ENCODE assay signal across 17 cellular contexts in the genomic region with DNA sequence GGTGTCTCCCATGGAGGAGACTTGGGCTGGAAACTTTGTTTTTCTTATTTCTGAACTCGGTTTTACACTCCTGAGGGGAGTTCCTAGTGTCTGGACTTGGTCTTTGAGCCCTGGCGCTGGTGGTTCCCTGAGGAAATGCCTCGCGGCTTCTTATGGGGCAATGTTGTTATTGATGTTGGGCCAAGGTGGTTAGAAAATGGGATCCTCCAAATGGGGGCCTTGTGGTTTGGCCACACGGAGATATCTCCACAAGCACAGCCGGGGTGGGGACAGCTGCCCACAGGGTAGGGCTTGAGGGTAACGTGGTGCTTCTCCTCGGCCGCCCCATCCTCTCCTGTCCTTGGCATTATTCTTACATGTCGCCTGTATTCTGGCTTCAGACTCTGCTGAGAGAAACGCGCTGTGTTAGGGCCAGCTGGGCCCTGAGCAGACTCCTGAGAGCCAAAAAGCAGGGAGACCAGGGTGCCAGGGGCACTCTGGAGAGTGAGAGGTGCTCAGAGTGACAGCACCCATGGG.
DNase-seq lines count a peak whose midpoint lies in the region; ATAC-seq, FAIRE-seq and TF ChIP-seq lines count a peak whose summit lies in the region.
"Had no signal": no experiment of that assay in that cellular context is flagged by ENCODE, and none has a peak within 500 bp of the region (broad histone marks: within the 10 kb centered on the region; RNA-seq: fewer than 3 reads in every experiment).

No MANE protein-coding gene starts in this region.

- peak; percentile 19 to 28 for ATAC-seq in gastrocnemius medialis
- ATAC-seq: activated naive CD4-positive, alpha-beta T cell treated with anti-CD3 and anti-CD28 coated beads, Interleukin-2, amount 50 U/mL, for 72 hours; activated T-helper 17 cell treated with anti-CD3 and anti-CD28 coated beads, Interleukin-2, amount 50 U/mL, for 72 hours; K562 had no signal

- TF ChIP-seq CTCF in left ventricle myocardium inferior (IDR thresholded peaks at IDR 0.05; ENCODE audit: borderline replicate concordance), result no peak
- no peak for TF ChIP-seq CTCF in gastrocnemius medialis (IDR thresholded peaks at IDR 0.05 in 4 of 5, conservative IDR thresholded peaks at IDR 0.05 in 1 of 5)
- TF ChIP-seq CTCF in BE2C (IDR thresholded peaks at IDR 0.05; ENCODE audit: low read depth, low read length), result no peak

- TF ChIP-seq POLR2A in gastrocnemius medialis (IDR thresholded peaks at IDR 0.05) (no peak), GM12891 (IDR thresholded peaks at IDR 0.05; ENCODE audit: low read depth, low read length) (no peak)

- H3K36me3 ChIP-seq in left ventricle myocardium inferior (peaks cover 3% of the 10 kb centered on the region), gastrocnemius medialis (no peaks in the 10 kb centered on the region), BE2C (no peaks in the 10 kb centered on the region)

- H3K4me3 ChIP-seq in left ventricle myocardium inferior (no peak overlapping the region), gastrocnemius medialis (no peak overlapping the region), BE2C (ENCODE audit: low read depth, low read length) (no peak overlapping the region)
- H3K4me3 ChIP-seq: K562, neural progenitor cell, SK-N-MC had no signal

- intact Hi-C loops in left ventricle myocardium inferior (cut with micrococcal nuclease) (no loop called here), gastrocnemius medialis (cut with DNase I; ENCODE audit: low total_unique reads) (loop anchor here (5.0 kb wide), 1 partner anchor 85 kb away; no protein-coding TSS in a partner anchor)

- DNase-seq in Daoy (ENCODE audit: low read depth) (peak; percentile 32), brain pericyte (ENCODE audit: low read depth, low spot score) (peak; percentile 62), left ventricle myocardium inferior (no peak), gastrocnemius medialis (peak in 1 of 2 donors; percentile 50), NCI-H510A (lab: John Stamatoyannopoulos, UW) (no peak), GM12891 (ENCODE audit: insufficient read length, low spot score) (no peak), NK-92 (lab: John Stamatoyannopoulos, UW; ENCODE audit: unreplicated experiment) (no peak), BE2C (no peak)
- DNase-seq: CD4-positive, CD25-positive, alpha-beta regulatory T cell; NCI-H1694 treated with DMSO at 0.1 percent for 48 hours; NCI-H2171 treated with DMSO at 0.1 percent for 48 hours; NCI-H526 treated with DMSO at 0.1 percent for 48 hours had no signal

- H3K27me3 ChIP-seq in left ventricle myocardium inferior (ENCODE audit: low read depth), result no peaks in the 10 kb centered on the region
- H3K27me3 ChIP-seq in gastrocnemius medialis, result no peaks in the 10 kb centered on the region
- no peaks in the 10 kb centered on the region for H3K27me3 ChIP-seq in BE2C
- H3K27me3 ChIP-seq: neural progenitor cell had no signal

- H3K4me1 ChIP-seq in left ventricle myocardium inferior, result peaks cover 47% of the 10 kb centered on the region
- peaks cover 19% of the 10 kb centered on the region in 2 donors for H3K4me1 ChIP-seq in gastrocnemius medialis
- no peaks in the 10 kb centered on the region for H3K4me1 ChIP-seq in BE2C
- H3K4me1 ChIP-seq: neural progenitor cell had no signal

- FAIRE-seq in GM12891 (lab: Jason Lieb, UNC), result no peak
- FAIRE-seq: K562 had no signal

- in situ Hi-C loops in gastrocnemius medialis (cut with MboI; ENCODE audit: low sequenced_read_pairs in 4 of 4), result no loop called here

- H3K9me3 ChIP-seq in left ventricle myocardium inferior (replicated peaks) (peaks cover 19% of the 10 kb centered on the region), gastrocnemius medialis (peaks cover 0 to 8% (median 0%) of the 10 kb centered on the region in 3 donors), BE2C (no peaks in the 10 kb centered on the region)

- H3K27ac ChIP-seq in left ventricle myocardium inferior (replicated peaks) (peak overlapping the region; percentile 64), gastrocnemius medialis (peak overlapping the region; percentile 24 to 63 (median 49))
- H3K27ac ChIP-seq: neural progenitor cell, SK-N-MC had no signal

TF ChIP-seq in GM12891, 5 proteins besides CTCF, POLR2A, EP300 and RAD21:
- TF ChIP-seq SPI1 (IDR thresholded peaks at IDR 0.05; ENCODE audit: low read depth, low read length), result no peak
- no peak for TF ChIP-seq PAX5 (IDR thresholded peaks at IDR 0.05; ENCODE audit: insufficient read depth, low read length, severe bottlenecking)
- TF ChIP-seq TAF1 (IDR thresholded peaks at IDR 0.05; ENCODE audit: low read depth, low read length), result no peak
- TF ChIP-seq POLR2AphosphoS5 (IDR thresholded peaks at IDR 0.05; ENCODE audit: low read depth, low read length), result no peak
- TF ChIP-seq POU2F2 (IDR thresholded peaks at IDR 0.05; ENCODE audit: low read depth, low read length), result no peak

Comparison
In these comparisons a context has a peak if more than half of its experiments do, and no peak if none do; other contexts are left out.
1. DNase-seq: peak in Daoy (single experiment) and brain pericyte (single experiment); none in left ventricle myocardium inferior (single experiment), NCI-H510A (single experiment), GM12891 (single experiment), NK-92 (single experiment) and BE2C (single experiment).